In the genomic region with DNA sequence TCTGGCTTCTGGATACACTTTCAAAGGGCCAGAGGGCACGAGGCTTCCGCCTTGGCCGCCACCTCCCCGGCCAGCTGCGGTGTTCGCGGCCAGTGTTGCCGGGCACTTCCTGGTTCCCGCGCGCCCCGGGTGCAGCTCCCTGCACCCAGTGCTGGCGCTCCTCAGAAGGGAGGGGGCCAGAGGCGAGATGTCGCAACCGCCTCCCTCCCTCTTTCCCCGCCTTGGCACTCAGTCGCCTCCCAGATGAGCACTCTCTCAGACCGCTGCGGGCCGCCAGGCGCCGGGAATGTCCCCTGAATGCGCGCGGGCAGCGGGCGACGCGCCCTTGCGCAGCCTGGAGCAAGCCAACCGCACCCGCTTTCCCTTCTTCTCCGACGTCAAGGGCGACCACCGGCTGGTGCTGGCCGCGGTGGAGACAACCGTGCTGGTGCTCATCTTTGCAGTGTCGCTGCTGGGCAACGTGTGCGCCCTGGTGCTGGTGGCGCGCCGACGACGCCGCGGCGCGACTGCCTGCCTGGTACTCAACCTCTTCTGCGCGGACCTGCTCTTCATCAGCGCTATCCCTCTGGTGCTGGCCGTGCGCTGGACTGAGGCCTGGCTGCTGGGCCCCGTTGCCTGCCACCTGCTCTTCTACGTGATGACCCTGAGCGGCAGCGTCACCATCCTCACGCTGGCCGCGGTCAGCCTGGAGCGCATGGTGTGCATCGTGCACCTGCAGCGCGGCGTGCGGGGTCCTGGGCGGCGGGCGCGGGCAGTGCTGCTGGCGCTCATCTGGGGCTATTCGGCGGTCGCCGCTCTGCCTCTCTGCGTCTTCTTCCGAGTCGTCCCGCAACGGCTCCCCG, we compare ENCODE assay signal across 9 cellular contexts. TPM values are rescaled to one million over a fixed set of nuclear protein-coding genes. Genes with fewer than 3 reads are reported as not detected.
DNase-seq lines count a peak whose midpoint lies in the region; ATAC-seq and TF ChIP-seq lines count a peak whose summit lies in the region.
"Had no signal": no experiment of that assay in that cellular context is flagged by ENCODE, and none has a peak within 500 bp of the region (broad histone marks: within the 10 kb centered on the region; RNA-seq: fewer than 3 reads in every experiment).

A gene (plus strand): TSS at position 231 of the 842 bp plus-strand sequence. CDS start 56 bp downstream, at position 287.

- no peaks in the 10 kb centered on the region for H3K9me3 Mint-ChIP-seq in progenitor cell of endocrine pancreas (ENCODE audit: low read depth)

- H3K36me3 ChIP-seq in PC-3 (ENCODE audit: low read depth, low read length): no peaks in the 10 kb centered on the region
- no peaks in the 10 kb centered on the region for H3K36me3 ChIP-seq in heart right ventricle
- H3K36me3 ChIP-seq in SJCRH30: no peaks in the 10 kb centered on the region

- intact Hi-C loops in PC-3 (cut with micrococcal nuclease) (no loop called here), heart right ventricle (cut with DNase I) (no loop called here)

- H3K9ac ChIP-seq in PC-3 (ENCODE audit: low read length): peak within 1 kb of the TSS; percentile 38

- no peaks in the 10 kb centered on the region for H3F3A ChIP-seq in PC-3 (ENCODE audit: low read length, unreplicated experiment)

- POLR2A ChIA-PET in PC-3 (lab: Charles Lee; ENCODE audit: unreplicated experiment): interaction anchor here (0.6 kb wide), 1 partner anchor 27 kb away, joined by 3 read pairs; no protein-coding TSS in a partner anchor

- peak within 1 kb of the TSS; percentile 79 for H3K4me2 ChIP-seq in PC-3 (ENCODE audit: low read length)

- H3K4me3 ChIP-seq in PC-3 (ENCODE audit: low read length) (peak within 1 kb of the TSS; percentile 55), heart right ventricle (peak within 1 kb of the TSS; percentile 4 to 43 (median 30)), SJCRH30 (no peak within 1 kb of the TSS)

- H3K27me3 ChIP-seq in PC-3 (ENCODE audit: low read length) (no peaks in the 10 kb centered on the region), heart right ventricle (peaks cover 12 to 83% (median 62%) of the 10 kb centered on the region in 7 donors), SJCRH30 (no peaks in the 10 kb centered on the region)

- BruUV-seq in PC-3 (replicated peaks; lab: Mats Ljungman, UMichigan): no TSS peak

- H3K36me3 Mint-ChIP-seq in progenitor cell of endocrine pancreas (ENCODE audit: insufficient read depth): no peaks in the 10 kb centered on the region
- H3K36me3 Mint-ChIP-seq: IgD-negative memory B cell had no signal

- no peaks in the 10 kb centered on the region for H4K20me1 ChIP-seq in PC-3 (ENCODE audit: low read length)

- H3K4me3 Mint-ChIP-seq in progenitor cell of endocrine pancreas (ENCODE audit: low read depth): peak within 1 kb of the TSS; percentile 57

- TF ChIP-seq CTCF in PC-3 (conservative IDR thresholded peaks at IDR 0.05; ENCODE audit: low read depth, low read length) (no peak), heart right ventricle (IDR thresholded peaks at IDR 0.05) (no peak), progenitor cell of endocrine pancreas (IDR thresholded peaks at IDR 0.05; ENCODE audit: unreplicated experiment) (no peak)

- peak within 1 kb of the TSS; percentile 89 for H2AFZ ChIP-seq in PC-3 (ENCODE audit: low read length)

- H3K9me2 ChIP-seq in PC-3 (replicated peaks; ENCODE audit: low read length): no peaks in the 10 kb centered on the region

- CTCF ChIA-PET in PC-3 (lab: Charles Lee): no interaction called here

- peak; percentile 34 for DNase-seq in GM03348 (ENCODE audit: low spot score)
- DNase-seq in PC-3: peak; percentile 48
- DNase-seq in heart right ventricle: peak; percentile 14 to 56
- DNase-seq in progenitor cell of endocrine pancreas (ENCODE audit: low spot score, unreplicated experiment): no peak
- no peak for DNase-seq in RKO (ENCODE audit: low spot score)
- no peak for DNase-seq in SJCRH30

- no peaks in the 10 kb centered on the region for H3K9me3 ChIP-seq in PC-3 (ENCODE audit: low read length)
- H3K9me3 ChIP-seq in heart right ventricle: no peaks in the 10 kb centered on the region
- no peaks in the 10 kb centered on the region for H3K9me3 ChIP-seq in SJCRH30 (replicated peaks)

- peak; percentile 57 for ATAC-seq in PC-3
- ATAC-seq in heart right ventricle: peak; percentile 57 to 85 (median 71)
- ATAC-seq in GM21381 (IDR thresholded peaks at IDR 0.05; ENCODE audit: unreplicated experiment): no peak
- no peak for ATAC-seq in GM21786 (IDR thresholded peaks at IDR 0.05; ENCODE audit: unreplicated experiment)

- peaks cover 82% of the 10 kb centered on the region for H3K27me3 Mint-ChIP-seq in progenitor cell of endocrine pancreas

- peaks cover 6% of the 10 kb centered on the region for H3K4me1 Mint-ChIP-seq in progenitor cell of endocrine pancreas (ENCODE audit: low read depth)

- peak within 1 kb of the TSS; percentile 62 for H3K27ac Mint-ChIP-seq in progenitor cell of endocrine pancreas
- H3K27ac Mint-ChIP-seq: IgD-negative memory B cell had no signal

- no peaks in the 10 kb centered on the region for H3K79me2 ChIP-seq in PC-3 (ENCODE audit: low read length)

- WGBS in heart right ventricle, 2 donors: 1% methylated on average over 85 of the region's 85 CpGs

- peaks cover 11% of the 10 kb centered on the region; the same call in 1 of the 2 replicates for H3K4me1 ChIP-seq in PC-3 (ENCODE audit: insufficient read depth, low read length)
- H3K4me1 ChIP-seq in heart right ventricle: peaks cover 0 to 19% (median 6%) of the 10 kb centered on the region in 9 donors
- no peaks in the 10 kb centered on the region for H3K4me1 ChIP-seq in SJCRH30

- no peak within 1 kb of the TSS for H3K27ac ChIP-seq in PC-3 (ENCODE audit: low read length)
- no peak within 1 kb of the TSS for H3K27ac ChIP-seq in heart right ventricle
- no peak within 1 kb of the TSS for H3K27ac ChIP-seq in SJCRH30

RNA-seq across cellular contexts. Expression of the gene that starts here (rescaled TPM):
- total RNA-seq in PC-3 (2014; rRNA removed) (1.5 TPM in 2 replicates), heart right ventricle (under 1 TPM in 4 of 10 donors, not detected in 6; 0.11 to 0.37 (median 0.22) TPM), progenitor cell of endocrine pancreas (0.07 and 0.13 TPM in 2 replicates)
- under 1 TPM; 0.07 to 0.12 TPM for polyA plus RNA-seq in heart right ventricle
- total RNA-seq in SJCRH30 (2014; rRNA removed; shearing (Covaris generic)): not detected in 2 replicates
- polyA plus RNA-seq: IgD-negative memory B cell had no signal

Comparison
In these comparisons a context has a peak if more than half of its experiments do, and no peak if none do; other contexts are left out.
1. Peak in DNase-seq, ATAC-seq and H3K4me3 ChIP-seq in heart right ventricle; RNA of the gene not detected or under 1 TPM.
2. DNase-seq: peak in GM03348 (single experiment) and PC-3 (single experiment); none in progenitor cell of endocrine pancreas (single experiment), RKO (single experiment) and SJCRH30 (0 of 2).